Comparison of ENCODE assay signal across 1 cellular context in the genomic region with DNA sequence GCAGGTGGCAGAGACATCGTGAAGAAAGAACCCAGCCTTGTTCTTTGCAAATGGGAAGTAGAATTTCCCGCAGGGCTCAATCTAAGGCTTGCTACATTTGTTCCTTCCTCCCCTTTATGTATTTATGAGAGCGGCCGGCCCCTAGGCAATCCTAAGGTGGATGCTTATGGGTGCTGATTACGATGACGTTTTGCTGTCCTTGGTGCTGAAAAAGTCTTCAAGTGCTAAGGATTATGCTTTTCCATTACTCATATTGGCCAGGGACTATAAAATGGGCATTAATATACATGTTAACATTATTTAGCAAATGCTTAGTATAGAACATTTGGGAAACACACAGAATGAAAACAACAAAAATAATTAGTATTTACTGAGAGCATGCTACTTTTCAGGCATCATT.
TF ChIP-seq lines count a peak whose summit lies in the region.

No MANE protein-coding gene starts in this region.

TF ChIP-seq in K562, 482 proteins besides CTCF, POLR2A, EP300 and RAD21 (continued from another document and continues in another):
- TF ChIP-seq, protein P1, sequence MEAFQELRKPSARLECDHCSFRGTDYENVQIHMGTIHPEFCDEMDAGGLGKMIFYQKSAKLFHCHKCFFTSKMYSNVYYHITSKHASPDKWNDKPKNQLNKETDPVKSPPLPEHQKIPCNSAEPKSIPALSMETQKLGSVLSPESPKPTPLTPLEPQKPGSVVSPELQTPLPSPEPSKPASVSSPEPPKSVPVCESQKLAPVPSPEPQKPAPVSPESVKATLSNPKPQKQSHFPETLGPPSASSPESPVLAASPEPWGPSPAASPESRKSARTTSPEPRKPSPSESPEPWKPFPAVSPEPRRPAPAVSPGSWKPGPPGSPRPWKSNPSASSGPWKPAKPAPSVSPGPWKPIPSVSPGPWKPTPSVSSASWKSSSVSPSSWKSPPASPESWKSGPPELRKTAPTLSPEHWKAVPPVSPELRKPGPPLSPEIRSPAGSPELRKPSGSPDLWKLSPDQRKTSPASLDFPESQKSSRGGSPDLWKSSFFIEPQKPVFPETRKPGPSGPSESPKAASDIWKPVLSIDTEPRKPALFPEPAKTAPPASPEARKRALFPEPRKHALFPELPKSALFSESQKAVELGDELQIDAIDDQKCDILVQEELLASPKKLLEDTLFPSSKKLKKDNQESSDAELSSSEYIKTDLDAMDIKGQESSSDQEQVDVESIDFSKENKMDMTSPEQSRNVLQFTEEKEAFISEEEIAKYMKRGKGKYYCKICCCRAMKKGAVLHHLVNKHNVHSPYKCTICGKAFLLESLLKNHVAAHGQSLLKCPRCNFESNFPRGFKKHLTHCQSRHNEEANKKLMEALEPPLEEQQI (IDR thresholded peaks at IDR 0.05): peak; percentile 34; the same call in 1 of the 2 replicates
- TF ChIP-seq ERF (CRISPR knock-in tag; IDR thresholded peaks at IDR 0.05) (no peak), HDAC2 (IDR thresholded peaks at IDR 0.05) (no peak), ZNF76 (CRISPR knock-in tag; IDR thresholded peaks at IDR 0.05; ENCODE audit: borderline replicate concordance) (no peak), ARNT (IDR thresholded peaks at IDR 0.05) (no peak), ZKSCAN1 (IDR thresholded peaks at IDR 0.05; ENCODE audit: low read depth, low read length) (no peak), ZNF134 (CRISPR knock-in tag; conservative IDR thresholded peaks at IDR 0.05) (no peak; the same call in 1 of the 2 replicates), NR1H2 (CRISPR knock-in tag; IDR thresholded peaks at IDR 0.05) (no peak), ZNF197 (CRISPR knock-in tag; IDR thresholded peaks at IDR 0.05; ENCODE audit: low read depth) (peak; percentile 46; the same call in 1 of the 2 replicates), JUND (IDR thresholded peaks at IDR 0.05; ENCODE audit: borderline replicate concordance, low read depth, low read length) (no peak; the same call in 1 of the 2 replicates), JUND (tag; IDR thresholded peaks at IDR 0.05; ENCODE audit: borderline replicate concordance, low read depth, low read length) (peak; percentile 24; the same call in 1 of the 3 replicates), ZNF766 (CRISPR knock-in tag; conservative IDR thresholded peaks at IDR 0.05) (0 out of 2 replicates have a peak, but pooled peaks have one; percentile 31), POU5F1 (IDR thresholded peaks at IDR 0.05; ENCODE audit: borderline replicate concordance, low read depth, low read length, partially characterized antibody) (no peak), EGR1 (conservative IDR thresholded peaks at IDR 0.05) (no peak), STAT5A (IDR thresholded peaks at IDR 0.05; ENCODE audit: borderline replicate concordance, low read length) (no peak), CC2D1A (IDR thresholded peaks at IDR 0.05) (no peak), DNMT1 (IDR thresholded peaks at IDR 0.05) (no peak), KDM4B (IDR thresholded peaks at IDR 0.05; ENCODE audit: borderline replicate concordance in 2 of 2, low read depth in 1 of 2) (no peak), SP1 (CRISPR knock-in tag; IDR thresholded peaks at IDR 0.05) (no peak), ZNF384 (IDR thresholded peaks at IDR 0.05; ENCODE audit: low read depth, low read length) (no peak), ZNF324 (CRISPR knock-in tag; IDR thresholded peaks at IDR 0.05) (no peak), CGGBP1 (CRISPR knock-in tag; IDR thresholded peaks at IDR 0.05) (no peak), CBFA2T3 (IDR thresholded peaks at IDR 0.05) (no peak), AFF1 (IDR thresholded peaks at IDR 0.05; ENCODE audit: low read depth in 1 of 2, partially characterized antibody in 2 of 2) (peak in 1 of 2 experiments; percentile 81), RBM14 (IDR thresholded peaks at IDR 0.05; ENCODE audit: borderline replicate concordance, insufficient read depth, low read depth, low read length) (no peak), EZH2 (IDR thresholded peaks at IDR 0.05; ENCODE audit: borderline replicate concordance, low read depth, low read length) (no peak), SMAD4 (CRISPR knock-in tag; conservative IDR thresholded peaks at IDR 0.05) (no peak), CXXC5 (CRISPR knock-in tag; IDR thresholded peaks at IDR 0.05) (peak; percentile 30; the same call in 1 of the 2 replicates), HLTF (IDR thresholded peaks at IDR 0.05) (no peak), MIER1 (IDR thresholded peaks at IDR 0.05; ENCODE audit: low read depth) (peak; percentile 94), SP2 (IDR thresholded peaks at IDR 0.05; ENCODE audit: extremely low read depth, low read depth, low read length, poor library complexity, severe bottlenecking) (no peak), NCOR1 (IDR thresholded peaks at IDR 0.05) (no peak), SIN3B (IDR thresholded peaks at IDR 0.05; ENCODE audit: low read depth) (no peak), NCOA1 (IDR thresholded peaks at IDR 0.05; ENCODE audit: low read depth) (peak; percentile 64; the same call in 1 of the 2 replicates), SRSF9 (IDR thresholded peaks at IDR 0.05; ENCODE audit: borderline replicate concordance, low read depth, low read length) (no peak), CHD1 (IDR thresholded peaks at IDR 0.05; ENCODE audit: low read length) (no peak), NRF1 (conservative IDR thresholded peaks at IDR 0.05 in 1 of 2, IDR thresholded peaks at IDR 0.05 in 1 of 2) (no peak), ZNF175 (CRISPR knock-in tag; IDR thresholded peaks at IDR 0.05; ENCODE audit: low read depth) (no peak), ZNF282 (CRISPR knock-in tag; IDR thresholded peaks at IDR 0.05) (no peak), LEF1 (IDR thresholded peaks at IDR 0.05) (no peak), YBX1 (IDR thresholded peaks at IDR 0.05) (no peak), UBTF (IDR thresholded peaks at IDR 0.05; ENCODE audit: borderline replicate concordance in 1 of 2, low read depth in 2 of 2, low read length in 2 of 2) (no peak), ZNF699 (CRISPR knock-in tag; IDR thresholded peaks at IDR 0.05; ENCODE audit: insufficient replicate concordance) (no peak), CBX1 (IDR thresholded peaks at IDR 0.05; ENCODE audit: low read depth) (no peak)
- TF ChIP-seq, protein P2, sequence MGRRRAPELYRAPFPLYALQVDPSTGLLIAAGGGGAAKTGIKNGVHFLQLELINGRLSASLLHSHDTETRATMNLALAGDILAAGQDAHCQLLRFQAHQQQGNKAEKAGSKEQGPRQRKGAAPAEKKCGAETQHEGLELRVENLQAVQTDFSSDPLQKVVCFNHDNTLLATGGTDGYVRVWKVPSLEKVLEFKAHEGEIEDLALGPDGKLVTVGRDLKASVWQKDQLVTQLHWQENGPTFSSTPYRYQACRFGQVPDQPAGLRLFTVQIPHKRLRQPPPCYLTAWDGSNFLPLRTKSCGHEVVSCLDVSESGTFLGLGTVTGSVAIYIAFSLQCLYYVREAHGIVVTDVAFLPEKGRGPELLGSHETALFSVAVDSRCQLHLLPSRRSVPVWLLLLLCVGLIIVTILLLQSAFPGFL (CRISPR knock-in tag; IDR thresholded peaks at IDR 0.05): no peak
- TF ChIP-seq, protein P3, sequence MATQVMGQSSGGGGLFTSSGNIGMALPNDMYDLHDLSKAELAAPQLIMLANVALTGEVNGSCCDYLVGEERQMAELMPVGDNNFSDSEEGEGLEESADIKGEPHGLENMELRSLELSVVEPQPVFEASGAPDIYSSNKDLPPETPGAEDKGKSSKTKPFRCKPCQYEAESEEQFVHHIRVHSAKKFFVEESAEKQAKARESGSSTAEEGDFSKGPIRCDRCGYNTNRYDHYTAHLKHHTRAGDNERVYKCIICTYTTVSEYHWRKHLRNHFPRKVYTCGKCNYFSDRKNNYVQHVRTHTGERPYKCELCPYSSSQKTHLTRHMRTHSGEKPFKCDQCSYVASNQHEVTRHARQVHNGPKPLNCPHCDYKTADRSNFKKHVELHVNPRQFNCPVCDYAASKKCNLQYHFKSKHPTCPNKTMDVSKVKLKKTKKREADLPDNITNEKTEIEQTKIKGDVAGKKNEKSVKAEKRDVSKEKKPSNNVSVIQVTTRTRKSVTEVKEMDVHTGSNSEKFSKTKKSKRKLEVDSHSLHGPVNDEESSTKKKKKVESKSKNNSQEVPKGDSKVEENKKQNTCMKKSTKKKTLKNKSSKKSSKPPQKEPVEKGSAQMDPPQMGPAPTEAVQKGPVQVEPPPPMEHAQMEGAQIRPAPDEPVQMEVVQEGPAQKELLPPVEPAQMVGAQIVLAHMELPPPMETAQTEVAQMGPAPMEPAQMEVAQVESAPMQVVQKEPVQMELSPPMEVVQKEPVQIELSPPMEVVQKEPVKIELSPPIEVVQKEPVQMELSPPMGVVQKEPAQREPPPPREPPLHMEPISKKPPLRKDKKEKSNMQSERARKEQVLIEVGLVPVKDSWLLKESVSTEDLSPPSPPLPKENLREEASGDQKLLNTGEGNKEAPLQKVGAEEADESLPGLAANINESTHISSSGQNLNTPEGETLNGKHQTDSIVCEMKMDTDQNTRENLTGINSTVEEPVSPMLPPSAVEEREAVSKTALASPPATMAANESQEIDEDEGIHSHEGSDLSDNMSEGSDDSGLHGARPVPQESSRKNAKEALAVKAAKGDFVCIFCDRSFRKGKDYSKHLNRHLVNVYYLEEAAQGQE (CRISPR knock-in tag; IDR thresholded peaks at IDR 0.05; ENCODE audit: low read depth): peak; percentile 93
- TF ChIP-seq, protein P4, sequence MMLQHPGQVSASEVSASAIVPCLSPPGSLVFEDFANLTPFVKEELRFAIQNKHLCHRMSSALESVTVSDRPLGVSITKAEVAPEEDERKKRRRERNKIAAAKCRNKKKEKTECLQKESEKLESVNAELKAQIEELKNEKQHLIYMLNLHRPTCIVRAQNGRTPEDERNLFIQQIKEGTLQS (IDR thresholded peaks at IDR 0.05): no peak
- TF ChIP-seq, protein P4 (CRISPR knock-in tag; conservative IDR thresholded peaks at IDR 0.05): no peak
- TF ChIP-seq, protein P5, sequence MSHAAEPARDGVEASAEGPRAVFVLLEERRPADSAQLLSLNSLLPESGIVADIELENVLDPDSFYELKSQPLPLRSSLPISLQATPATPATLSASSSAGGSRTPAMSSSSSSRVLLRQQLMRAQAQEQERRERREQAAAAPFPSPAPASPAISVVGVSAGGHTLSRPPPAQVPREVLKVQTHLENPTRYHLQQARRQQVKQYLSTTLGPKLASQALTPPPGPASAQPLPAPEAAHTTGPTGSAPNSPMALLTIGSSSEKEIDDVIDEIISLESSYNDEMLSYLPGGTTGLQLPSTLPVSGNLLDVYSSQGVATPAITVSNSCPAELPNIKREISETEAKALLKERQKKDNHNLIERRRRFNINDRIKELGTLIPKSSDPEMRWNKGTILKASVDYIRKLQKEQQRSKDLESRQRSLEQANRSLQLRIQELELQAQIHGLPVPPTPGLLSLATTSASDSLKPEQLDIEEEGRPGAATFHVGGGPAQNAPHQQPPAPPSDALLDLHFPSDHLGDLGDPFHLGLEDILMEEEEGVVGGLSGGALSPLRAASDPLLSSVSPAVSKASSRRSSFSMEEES (CRISPR knock-in tag; IDR thresholded peaks at IDR 0.05): no peak
- TF ChIP-seq, protein P6, sequence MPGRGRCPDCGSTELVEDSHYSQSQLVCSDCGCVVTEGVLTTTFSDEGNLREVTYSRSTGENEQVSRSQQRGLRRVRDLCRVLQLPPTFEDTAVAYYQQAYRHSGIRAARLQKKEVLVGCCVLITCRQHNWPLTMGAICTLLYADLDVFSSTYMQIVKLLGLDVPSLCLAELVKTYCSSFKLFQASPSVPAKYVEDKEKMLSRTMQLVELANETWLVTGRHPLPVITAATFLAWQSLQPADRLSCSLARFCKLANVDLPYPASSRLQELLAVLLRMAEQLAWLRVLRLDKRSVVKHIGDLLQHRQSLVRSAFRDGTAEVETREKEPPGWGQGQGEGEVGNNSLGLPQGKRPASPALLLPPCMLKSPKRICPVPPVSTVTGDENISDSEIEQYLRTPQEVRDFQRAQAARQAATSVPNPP (IDR thresholded peaks at IDR 0.05; ENCODE audit: borderline replicate concordance, insufficient read depth, insufficient read length): no peak
